ENCODE assay signal across 25 cellular contexts in the genomic region with DNA sequence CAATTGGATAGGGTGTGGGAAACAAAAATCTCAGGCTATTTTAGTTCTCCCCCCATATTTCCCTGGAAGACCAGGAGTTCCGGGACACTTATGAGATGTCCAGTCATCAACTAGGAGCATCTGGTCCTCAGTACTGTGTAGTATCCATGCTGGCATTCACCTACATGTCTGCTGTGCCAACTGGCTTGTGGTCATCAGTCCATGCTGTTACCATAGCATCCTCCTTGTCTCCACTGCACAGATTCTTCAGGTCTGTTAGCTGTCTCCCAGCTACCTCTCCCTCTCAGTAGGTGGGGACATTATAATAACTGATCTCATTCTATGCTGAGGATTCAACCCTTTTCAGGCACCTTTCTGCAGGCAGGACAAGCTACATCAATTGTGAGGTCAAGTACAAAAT.
"Had no signal": no experiment of that assay in that cellular context is flagged by ENCODE, and none has a peak within 500 bp of the region (broad histone marks: within the 10 kb centered on the region; RNA-seq: fewer than 3 reads in every experiment).

No MANE protein-coding gene starts in this region.

- H3K4me3 ChIP-seq: cardiac muscle cell, Peyer's patch, SJCRH30 had no signal

- H3K9me3 ChIP-seq: Peyer's patch, SJCRH30, SK-N-SH had no signal

- H3K27me3 ChIP-seq: brain microvascular endothelial cell, cardiac muscle cell, Peyer's patch, SJCRH30 had no signal

- H3K36me3 ChIP-seq: brain microvascular endothelial cell, cardiac muscle cell, Peyer's patch, SJCRH30 had no signal

- H3K4me1 ChIP-seq: Peyer's patch, SJCRH30 had no signal

- DNase-seq: activated CD4-positive, alpha-beta memory T cell treated with anti-CD3 and anti-CD28 coated beads for 36 hours; activated CD4-positive, alpha-beta T cell treated with anti-CD3 and anti-CD28 coated beads, Interleukin-2, amount 10 ng/mL, durations not matched to agents 7 days and 5 days; activated CD4-positive, CD25-positive, alpha-beta regulatory T cell; activated CD8-positive, alpha-beta memory T cell treated with anti-CD3 and anti-CD28 coated beads for 24 hours; activated gamma-delta T cell; activated naive CD4-positive, alpha-beta T cell treated with anti-CD3 and anti-CD28 coated beads for 36 hours; activated naive CD8-positive, alpha-beta T cell treated with anti-CD3 and anti-CD28 coated beads for 36 hours; activated T-cell treated with anti-CD3 and anti-CD28 coated beads, Interleukin-2, amount 50 U/mL, for 4 hours; brain microvascular endothelial cell; NCI-H1092; NCI-H1694; NCI-H2081; NCI-H2171 treated with DMSO at 0.1 percent for 48 hours; NCI-H226; NCI-H526; NCI-H774; Peyer's patch; Right ventricle myocardium superior; SJCRH30; SK-N-SH; T-helper 1 cell had no signal

- H3K27ac ChIP-seq: brain microvascular endothelial cell, cardiac muscle cell, KMS-11, Peyer's patch, RWPE1, SJCRH30, VCaP had no signal
